Comparison of ENCODE assay signal across 18 cellular contexts in genomic region chr7:44222074-44222473, GRCh38. TPM values are rescaled to one million over a fixed set of nuclear protein-coding genes. Genes with fewer than 3 reads are reported as not detected.
A peak's percentile ranks its signal among the peaks of the same experiment; 100 is the strongest.
DNase-seq lines count a peak whose midpoint lies in the region; ATAC-seq and TF ChIP-seq lines count a peak whose summit lies in the region.
"Had no signal": no experiment of that assay in that cellular context is flagged by ENCODE, and none has a peak within 500 bp of the region (broad histone marks: within the 10 kb centered on the region; RNA-seq: fewer than 3 reads in every experiment).

No MANE protein-coding gene starts in this region.

- no peak overlapping the region for H3K4me2 ChIP-seq in GM23248 (ENCODE audit: unreplicated experiment)
- H3K4me2 ChIP-seq: KMS-11, SK-N-SH had no signal

- no peak overlapping the region for H3K4me3 ChIP-seq in right atrium auricular region
- H3K4me3 ChIP-seq in right lobe of liver, result no peak overlapping the region
- no peak overlapping the region for H3K4me3 ChIP-seq in spleen
- H3K4me3 ChIP-seq in GM23248, result no peak overlapping the region

- 60% methylated on average over 1 of the region's 11 CpGs for WGBS in right lobe of liver (ENCODE audit: insufficient coverage, low coverage, low lambda C conversion rate, missing lambda C conversion rate)
- WGBS in spleen, 5 donors, result 83 to 91% (median 84%) methylated on average over 11 of the region's 11 CpGs
- 68 to 72% methylated on average over 11 of the region's 11 CpGs for WGBS in GM23248 (ENCODE audit: low coverage in 1 of 2, low lambda C conversion rate in 2 of 2, missing lambda C conversion rate in 2 of 2), 2 experiments

- H3K36me3 ChIP-seq in right atrium auricular region, result peaks cover 3% of the 10 kb centered on the region
- no peaks in the 10 kb centered on the region for H3K36me3 ChIP-seq in right lobe of liver
- H3K36me3 ChIP-seq in spleen, result no peaks in the 10 kb centered on the region
- H3K36me3 ChIP-seq in GM23248 (ENCODE audit: low read depth), result no peaks in the 10 kb centered on the region

- H3K79me2 ChIP-seq in GM23248 (ENCODE audit: insufficient read depth), result no peaks in the 10 kb centered on the region

- in situ Hi-C loops in GM23248 (cut with MboI), result no loop called here

- no peak for ATAC-seq in Right ventricle myocardium inferior
- ATAC-seq in right lobe of liver, result no peak
- ATAC-seq in HG03460 (IDR thresholded peaks at IDR 0.05; ENCODE audit: unreplicated experiment), result no peak

- no peaks in the 10 kb centered on the region for H3K4me1 ChIP-seq in right atrium auricular region
- H3K4me1 ChIP-seq in right lobe of liver, result no peaks in the 10 kb centered on the region
- no peaks in the 10 kb centered on the region for H3K4me1 ChIP-seq in spleen
- H3K4me1 ChIP-seq in GM23248 (ENCODE audit: insufficient read depth), result no peaks in the 10 kb centered on the region

- TF ChIP-seq CTCF in right atrium auricular region (IDR thresholded peaks at IDR 0.05) (no peak), right lobe of liver (IDR thresholded peaks at IDR 0.05) (no peak), spleen (IDR thresholded peaks at IDR 0.05 in 8 of 11, conservative IDR thresholded peaks at IDR 0.05 in 3 of 11) (no peak)

- H3K9ac ChIP-seq in GM23248, result no peak overlapping the region
- H3K9ac ChIP-seq: KMS-11, SK-N-SH had no signal

- H3K27ac ChIP-seq in right atrium auricular region, result no peak overlapping the region
- no peak overlapping the region for H3K27ac ChIP-seq in right lobe of liver
- H3K27ac ChIP-seq in spleen, result no peak overlapping the region
- H3K27ac ChIP-seq in GM23248, result no peak overlapping the region
- H3K27ac ChIP-seq: KMS-11 had no signal

- no peaks in the 10 kb centered on the region for H4K20me1 ChIP-seq in GM23248 (ENCODE audit: insufficient read depth)

- no peaks in the 10 kb centered on the region for H3K9me3 ChIP-seq in right atrium auricular region
- H3K9me3 ChIP-seq in right lobe of liver, result no peaks in the 10 kb centered on the region
- no peaks in the 10 kb centered on the region for H3K9me3 ChIP-seq in spleen
- no peaks in the 10 kb centered on the region for H3K9me3 ChIP-seq in GM23248 (ENCODE audit: low read depth)
- H3K9me3 ChIP-seq: SK-N-SH had no signal

- no peak for TF ChIP-seq POLR2A in right lobe of liver (IDR thresholded peaks at IDR 0.05)
- no peak for TF ChIP-seq POLR2A in spleen (IDR thresholded peaks at IDR 0.05)

- H3K27me3 ChIP-seq in right atrium auricular region (no peaks in the 10 kb centered on the region), right lobe of liver (no peaks in the 10 kb centered on the region), spleen (replicated peaks in 1 of 7) (peaks cover 0 to 29% (median 13%) of the 10 kb centered on the region in 7 donors), GM23248 (replicated peaks; ENCODE audit: insufficient read depth) (peaks cover 8% of the 10 kb centered on the region; the same call in 1 of the 2 replicates)

- no peaks in the 10 kb centered on the region for H3F3A ChIP-seq in GM23248 (ENCODE audit: insufficient read depth)

- peak; percentile 32 for DNase-seq in Right ventricle myocardium inferior (ENCODE audit: missing footprints)
- no peak for DNase-seq in right atrium auricular region (ENCODE audit: low spot score)
- peak; percentile 84 for DNase-seq in NCI-H69 (lab: John Stamatoyannopoulos, UW)
- DNase-seq in right lobe of liver, result peak in 2 of 3 donors; percentile 3 to 29
- peak; percentile 59 for DNase-seq in spleen
- no peak for DNase-seq in GM23248
- DNase-seq: C1 segment of cervical spinal cord, GF-D8, NCI-H1048, NCI-H1436 treated with DMSO at 0.1 percent for 48 hours, SHP77 had no signal

- intact Hi-C loops in Right ventricle myocardium inferior (cut with DNase I) (no loop called here), right lobe of liver (cut with DNase I) (no loop called here), spleen (cut with DNase I; ENCODE audit: low total_unique reads) (no loop called here)

- no peaks in the 10 kb centered on the region for H3K9me2 ChIP-seq in GM23248 (ENCODE audit: insufficient read depth)
- H3K9me2 ChIP-seq: SK-N-SH had no signal

- H2AFZ ChIP-seq in GM23248, result no peak overlapping the region

RNA-seq across cellular contexts. Expression of gene YKT6, which starts 21.3 kb away (rescaled TPM):
- total RNA-seq in Right ventricle myocardium inferior (58.0 TPM), right atrium auricular region (10 to 100 TPM; 43.9 to 44.9 TPM), right lobe of liver (10 to 100 TPM; 15.0 to 23.8 (median 19.2) TPM), spleen (10 to 100 TPM; 51.9 to 66.4 (median 56.6) TPM)
- polyA plus RNA-seq in spleen (10 to 100 TPM; 26.9 to 49.0 (median 30.1) TPM), GM23248 (2016; fragmentation: Nextera tagmentation; extraction: Ambion mirVana) (108 and 113 TPM in 2 replicates)
- 148 and 149 TPM in 2 replicates for total RNA-seq in GM23248 (2014; rRNA removed; shearing (Covaris generic))

RNA-seq across cellular contexts. Expression of gene GCK, which starts 32.8 kb away (rescaled TPM):
- total RNA-seq in Right ventricle myocardium inferior, result 1.8 TPM
- 10 to 100 TPM; 11.1 to 21.0 TPM for total RNA-seq in right atrium auricular region
- 1 to 10 TPM in 4 of 6 experiments, under 1 TPM in 2; 0.50 to 5.9 (median 2.0) TPM for total RNA-seq in right lobe of liver
- 1 to 10 TPM in 1 of 7 donors, under 1 TPM in 3, not detected in 3; 0.29 to 1.6 (median 0.49) TPM for total RNA-seq in spleen
- 1 to 10 TPM in 2 of 3 donors, under 1 TPM in 1; 0.55 to 1.7 (median 1.2) TPM for polyA plus RNA-seq in spleen
- total RNA-seq in GM23248 (2014; rRNA removed; shearing (Covaris generic)), result 0.11 TPM in 1 of 2 replicates, not detected in the other
- 0.23 and 0.43 TPM in 2 replicates for polyA plus RNA-seq in GM23248 (2016; fragmentation: Nextera tagmentation; extraction: Ambion mirVana)
- total RNA-seq: A673, H4, M059J, NCI-H460 had no signal

Comparison
In these comparisons a context has a peak if more than half of its experiments do, and no peak if none do; other contexts are left out.
1. DNase-seq: peak in Right ventricle myocardium inferior (single experiment), NCI-H69 (single experiment), right lobe of liver (2 of 3) and spleen (single experiment); none in right atrium auricular region (single experiment) and GM23248 (single experiment).